7 cellular contexts compared by ENCODE assay signal in the genomic region with DNA sequence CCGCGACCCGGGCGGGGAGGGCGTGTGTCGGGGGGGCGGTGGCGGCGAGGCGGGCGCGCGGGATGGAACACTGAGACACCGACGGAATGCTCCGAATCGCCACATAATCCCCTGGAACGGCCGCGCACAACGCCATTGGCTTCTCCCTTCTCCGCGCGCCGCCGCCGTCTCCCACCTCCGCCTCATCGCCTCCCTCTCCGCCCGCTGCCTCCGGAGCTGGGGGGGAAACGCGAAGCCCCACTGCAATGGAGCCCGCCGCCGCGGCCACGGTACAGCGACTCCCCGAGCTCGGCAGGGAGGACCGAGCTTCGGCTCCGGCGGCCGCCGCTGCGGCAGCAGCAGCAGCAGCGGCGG. TPM values are rescaled to one million over a fixed set of nuclear protein-coding genes. Genes with fewer than 3 reads are reported as not detected.
DNase-seq lines count a peak whose midpoint lies in the region; ATAC-seq and TF ChIP-seq lines count a peak whose summit lies in the region.

Gene PHLPP1 (plus strand): TSS at position 103 of the 354 bp plus-strand sequence. CDS start 143 bp downstream, at position 246.

- DNase-seq in SK-N-MC (ENCODE audit: low read depth, low spot score) (no peak), fibroblast of the aortic adventitia (ENCODE audit: low read depth) (no peak), retinal pigment epithelial cell (ENCODE audit: low read depth) (peak; percentile 22), NCI-H345 (lab: John Stamatoyannopoulos, UW) (no peak), AML-193 (lab: John Stamatoyannopoulos, UW) (no peak)

- no peaks in the 10 kb centered on the region for H3K36me3 ChIP-seq in SK-N-MC (ENCODE audit: insufficient read depth, low read length)

- H3K4me3 ChIP-seq in SK-N-MC (peak within 1 kb of the TSS; percentile 79), fibroblast of the aortic adventitia (ENCODE audit: low read depth, low read length) (peak within 1 kb of the TSS; percentile 75), retinal pigment epithelial cell (ENCODE audit: low read length) (peak within 1 kb of the TSS; percentile 63)

- peak; percentile 25 for ATAC-seq in GM18907 (IDR thresholded peaks at IDR 0.05; ENCODE audit: unreplicated experiment)
- peak; percentile 19 for ATAC-seq in HG02678 (IDR thresholded peaks at IDR 0.05; ENCODE audit: unreplicated experiment)

- H3K27ac ChIP-seq in SK-N-MC = no peak within 1 kb of the TSS

- TF ChIP-seq CTCF in fibroblast of the aortic adventitia (IDR thresholded peaks at IDR 0.05; ENCODE audit: insufficient read depth, low read length) (no peak), retinal pigment epithelial cell (conservative IDR thresholded peaks at IDR 0.05; ENCODE audit: low read depth, low read length) (no peak)

- peak within 1 kb of the TSS; percentile 59 for H3K9ac ChIP-seq in SK-N-MC (ENCODE audit: insufficient read length)

- no peaks in the 10 kb centered on the region for H3K9me3 ChIP-seq in SK-N-MC (ENCODE audit: low read depth, low read length)

RNA-seq across cellular contexts. Expression of gene PHLPP1, which starts in this region (rescaled TPM):
- 7.2 and 14.1 TPM in 2 replicates for total RNA-seq in fibroblast of the aortic adventitia (ENCODE audit: low replicate concordance)
